In the genomic region with DNA sequence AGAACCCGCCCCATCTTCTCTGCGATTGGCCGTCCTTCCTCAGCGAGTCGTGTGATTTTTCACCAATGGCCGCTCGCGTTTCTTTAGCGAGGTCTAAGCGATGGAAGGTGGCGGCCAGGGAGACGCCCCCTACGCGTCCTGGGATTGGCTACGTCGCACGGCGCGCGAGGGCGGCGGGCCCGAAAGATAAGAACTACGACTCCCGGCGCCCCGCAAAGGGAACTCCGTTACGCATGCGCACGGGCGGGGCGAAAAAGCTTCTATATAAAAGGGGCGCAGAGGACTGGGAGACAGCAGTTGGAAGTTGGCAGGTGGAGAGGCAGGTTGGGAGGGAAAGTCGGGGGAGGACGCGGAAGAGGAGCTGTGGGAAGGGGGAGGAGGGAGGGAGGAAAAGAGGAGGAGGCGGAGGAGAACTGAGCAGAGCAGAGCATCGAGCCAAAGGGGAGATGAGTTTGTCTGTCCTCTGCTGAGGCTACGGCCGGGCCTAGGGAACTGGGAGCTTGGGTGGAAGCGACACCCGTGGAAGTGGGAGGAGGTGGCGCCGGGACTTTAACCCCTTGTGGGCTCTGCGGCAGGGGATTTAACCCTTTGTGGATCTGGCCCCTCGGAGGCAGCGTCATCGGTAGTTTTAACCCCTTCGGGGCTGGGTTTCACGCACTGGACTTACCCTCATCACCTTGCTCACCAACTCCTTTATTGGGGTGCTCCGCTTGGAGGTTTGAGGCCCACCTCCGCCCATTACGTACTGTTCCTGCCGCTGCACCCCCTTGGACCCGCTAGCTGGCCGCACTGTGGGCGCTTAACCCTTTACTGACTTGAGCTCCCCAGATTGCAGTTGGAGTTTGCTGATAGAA, we compare ENCODE assay signal across 1 cellular context.
A peak's percentile ranks its signal among the peaks of the same experiment; 100 is the strongest.
TF ChIP-seq lines count a peak whose summit lies in the region.

A gene with protein sequence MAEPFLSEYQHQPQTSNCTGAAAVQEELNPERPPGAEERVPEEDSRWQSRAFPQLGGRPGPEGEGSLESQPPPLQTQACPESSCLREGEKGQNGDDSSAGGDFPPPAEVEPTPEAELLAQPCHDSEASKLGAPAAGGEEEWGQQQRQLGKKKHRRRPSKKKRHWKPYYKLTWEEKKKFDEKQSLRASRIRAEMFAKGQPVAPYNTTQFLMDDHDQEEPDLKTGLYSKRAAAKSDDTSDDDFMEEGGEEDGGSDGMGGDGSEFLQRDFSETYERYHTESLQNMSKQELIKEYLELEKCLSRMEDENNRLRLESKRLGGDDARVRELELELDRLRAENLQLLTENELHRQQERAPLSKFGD (plus strand): TSS at position 293 of the 854 bp plus-strand sequence. CDS start 716 bp downstream, outside the sequence.

TF ChIP-seq in HepG2, 621 proteins besides CTCF, POLR2A, EP300 and RAD21 (continued from another document and continues in another):
- TF ChIP-seq, protein P1, sequence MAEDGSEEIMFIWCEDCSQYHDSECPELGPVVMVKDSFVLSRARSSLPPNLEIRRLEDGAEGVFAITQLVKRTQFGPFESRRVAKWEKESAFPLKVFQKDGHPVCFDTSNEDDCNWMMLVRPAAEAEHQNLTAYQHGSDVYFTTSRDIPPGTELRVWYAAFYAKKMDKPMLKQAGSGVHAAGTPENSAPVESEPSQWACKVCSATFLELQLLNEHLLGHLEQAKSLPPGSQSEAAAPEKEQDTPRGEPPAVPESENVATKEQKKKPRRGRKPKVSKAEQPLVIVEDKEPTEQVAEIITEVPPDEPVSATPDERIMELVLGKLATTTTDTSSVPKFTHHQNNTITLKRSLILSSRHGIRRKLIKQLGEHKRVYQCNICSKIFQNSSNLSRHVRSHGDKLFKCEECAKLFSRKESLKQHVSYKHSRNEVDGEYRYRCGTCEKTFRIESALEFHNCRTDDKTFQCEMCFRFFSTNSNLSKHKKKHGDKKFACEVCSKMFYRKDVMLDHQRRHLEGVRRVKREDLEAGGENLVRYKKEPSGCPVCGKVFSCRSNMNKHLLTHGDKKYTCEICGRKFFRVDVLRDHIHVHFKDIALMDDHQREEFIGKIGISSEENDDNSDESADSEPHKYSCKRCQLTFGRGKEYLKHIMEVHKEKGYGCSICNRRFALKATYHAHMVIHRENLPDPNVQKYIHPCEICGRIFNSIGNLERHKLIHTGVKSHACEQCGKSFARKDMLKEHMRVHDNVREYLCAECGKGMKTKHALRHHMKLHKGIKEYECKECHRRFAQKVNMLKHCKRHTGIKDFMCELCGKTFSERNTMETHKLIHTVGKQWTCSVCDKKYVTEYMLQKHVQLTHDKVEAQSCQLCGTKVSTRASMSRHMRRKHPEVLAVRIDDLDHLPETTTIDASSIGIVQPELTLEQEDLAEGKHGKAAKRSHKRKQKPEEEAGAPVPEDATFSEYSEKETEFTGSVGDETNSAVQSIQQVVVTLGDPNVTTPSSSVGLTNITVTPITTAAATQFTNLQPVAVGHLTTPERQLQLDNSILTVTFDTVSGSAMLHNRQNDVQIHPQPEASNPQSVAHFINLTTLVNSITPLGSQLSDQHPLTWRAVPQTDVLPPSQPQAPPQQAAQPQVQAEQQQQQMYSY (CRISPR knock-in tag; IDR thresholded peaks at IDR 0.05), result 0 out of 2 replicates have a peak, but pooled peaks have one; percentile 41
- TF ChIP-seq, protein P2, sequence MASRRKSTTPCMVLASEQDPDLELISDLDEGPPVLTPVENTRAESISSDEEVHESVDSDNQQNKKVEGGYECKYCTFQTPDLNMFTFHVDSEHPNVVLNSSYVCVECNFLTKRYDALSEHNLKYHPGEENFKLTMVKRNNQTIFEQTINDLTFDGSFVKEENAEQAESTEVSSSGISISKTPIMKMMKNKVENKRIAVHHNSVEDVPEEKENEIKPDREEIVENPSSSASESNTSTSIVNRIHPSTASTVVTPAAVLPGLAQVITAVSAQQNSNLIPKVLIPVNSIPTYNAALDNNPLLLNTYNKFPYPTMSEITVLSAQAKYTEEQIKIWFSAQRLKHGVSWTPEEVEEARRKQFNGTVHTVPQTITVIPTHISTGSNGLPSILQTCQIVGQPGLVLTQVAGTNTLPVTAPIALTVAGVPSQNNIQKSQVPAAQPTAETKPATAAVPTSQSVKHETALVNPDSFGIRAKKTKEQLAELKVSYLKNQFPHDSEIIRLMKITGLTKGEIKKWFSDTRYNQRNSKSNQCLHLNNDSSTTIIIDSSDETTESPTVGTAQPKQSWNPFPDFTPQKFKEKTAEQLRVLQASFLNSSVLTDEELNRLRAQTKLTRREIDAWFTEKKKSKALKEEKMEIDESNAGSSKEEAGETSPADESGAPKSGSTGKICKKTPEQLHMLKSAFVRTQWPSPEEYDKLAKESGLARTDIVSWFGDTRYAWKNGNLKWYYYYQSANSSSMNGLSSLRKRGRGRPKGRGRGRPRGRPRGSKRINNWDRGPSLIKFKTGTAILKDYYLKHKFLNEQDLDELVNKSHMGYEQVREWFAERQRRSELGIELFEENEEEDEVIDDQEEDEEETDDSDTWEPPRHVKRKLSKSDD (CRISPR knock-in tag; IDR thresholded peaks at IDR 0.05; ENCODE audit: low read depth), result peak; percentile 89
- TF ChIP-seq, protein P3, sequence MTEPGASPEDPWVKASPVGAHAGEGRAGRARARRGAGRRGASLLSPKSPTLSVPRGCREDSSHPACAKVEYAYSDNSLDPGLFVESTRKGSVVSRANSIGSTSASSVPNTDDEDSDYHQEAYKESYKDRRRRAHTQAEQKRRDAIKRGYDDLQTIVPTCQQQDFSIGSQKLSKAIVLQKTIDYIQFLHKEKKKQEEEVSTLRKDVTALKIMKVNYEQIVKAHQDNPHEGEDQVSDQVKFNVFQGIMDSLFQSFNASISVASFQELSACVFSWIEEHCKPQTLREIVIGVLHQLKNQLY (CRISPR knock-in tag; IDR thresholded peaks at IDR 0.05), result peak; percentile 67
- TF ChIP-seq, protein P4, sequence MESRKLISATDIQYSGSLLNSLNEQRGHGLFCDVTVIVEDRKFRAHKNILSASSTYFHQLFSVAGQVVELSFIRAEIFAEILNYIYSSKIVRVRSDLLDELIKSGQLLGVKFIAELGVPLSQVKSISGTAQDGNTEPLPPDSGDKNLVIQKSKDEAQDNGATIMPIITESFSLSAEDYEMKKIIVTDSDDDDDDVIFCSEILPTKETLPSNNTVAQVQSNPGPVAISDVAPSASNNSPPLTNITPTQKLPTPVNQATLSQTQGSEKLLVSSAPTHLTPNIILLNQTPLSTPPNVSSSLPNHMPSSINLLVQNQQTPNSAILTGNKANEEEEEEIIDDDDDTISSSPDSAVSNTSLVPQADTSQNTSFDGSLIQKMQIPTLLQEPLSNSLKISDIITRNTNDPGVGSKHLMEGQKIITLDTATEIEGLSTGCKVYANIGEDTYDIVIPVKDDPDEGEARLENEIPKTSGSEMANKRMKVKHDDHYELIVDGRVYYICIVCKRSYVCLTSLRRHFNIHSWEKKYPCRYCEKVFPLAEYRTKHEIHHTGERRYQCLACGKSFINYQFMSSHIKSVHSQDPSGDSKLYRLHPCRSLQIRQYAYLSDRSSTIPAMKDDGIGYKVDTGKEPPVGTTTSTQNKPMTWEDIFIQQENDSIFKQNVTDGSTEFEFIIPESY (CRISPR knock-in tag; IDR thresholded peaks at IDR 0.05), result 0 out of 2 replicates have a peak, but pooled peaks have one; percentile 26
- TF ChIP-seq TMF1 (CRISPR knock-in tag; IDR thresholded peaks at IDR 0.05; ENCODE audit: low read depth) (no peak; the same call in 1 of the 2 replicates), PHF21A (CRISPR knock-in tag; IDR thresholded peaks at IDR 0.05) (0 out of 2 replicates have a peak, but pooled peaks have one; percentile 8), ZMYM2 (CRISPR knock-in tag; IDR thresholded peaks at IDR 0.05) (no peak), CCDC6 (CRISPR knock-in tag; IDR thresholded peaks at IDR 0.05) (no peak; the same call in 1 of the 2 replicates), ZBTB42 (CRISPR knock-in tag; IDR thresholded peaks at IDR 0.05) (no peak), SMYD3 (CRISPR knock-in tag; IDR thresholded peaks at IDR 0.05) (no peak), HOXA3 (CRISPR knock-in tag; IDR thresholded peaks at IDR 0.05) (no peak; the same call in 1 of the 2 replicates), DMAP1 (CRISPR knock-in tag; IDR thresholded peaks at IDR 0.05) (no peak), CBX2 (IDR thresholded peaks at IDR 0.05; ENCODE audit: low read depth, low read length) (no peak), CBX2 (CRISPR knock-in tag; IDR thresholded peaks at IDR 0.05; ENCODE audit: low read depth) (peak; percentile 72; the same call in 1 of the 2 replicates), ATF1 (CRISPR knock-in tag; IDR thresholded peaks at IDR 0.05) (peak; percentile 78), RBAK (CRISPR knock-in tag; IDR thresholded peaks at IDR 0.05) (0 out of 2 replicates have a peak, but pooled peaks have one; percentile 62), NR1H2 (CRISPR knock-in tag; IDR thresholded peaks at IDR 0.05; ENCODE audit: borderline replicate concordance, low read depth) (peak; percentile 63; the same call in 1 of the 2 replicates), ZNF788 (CRISPR knock-in tag; IDR thresholded peaks at IDR 0.05; ENCODE audit: borderline replicate concordance) (no peak; the same call in 1 of the 2 replicates), PPARG (CRISPR knock-in tag; conservative IDR thresholded peaks at IDR 0.05) (no peak; the same call in none of the 2 replicates), ZBTB3 (CRISPR knock-in tag; IDR thresholded peaks at IDR 0.05; ENCODE audit: borderline replicate concordance, low read depth) (no peak), ZC3H4 (CRISPR knock-in tag; IDR thresholded peaks at IDR 0.05; ENCODE audit: borderline replicate concordance) (peak; percentile 72; the same call in 1 of the 2 replicates)
- TF ChIP-seq, protein P5, sequence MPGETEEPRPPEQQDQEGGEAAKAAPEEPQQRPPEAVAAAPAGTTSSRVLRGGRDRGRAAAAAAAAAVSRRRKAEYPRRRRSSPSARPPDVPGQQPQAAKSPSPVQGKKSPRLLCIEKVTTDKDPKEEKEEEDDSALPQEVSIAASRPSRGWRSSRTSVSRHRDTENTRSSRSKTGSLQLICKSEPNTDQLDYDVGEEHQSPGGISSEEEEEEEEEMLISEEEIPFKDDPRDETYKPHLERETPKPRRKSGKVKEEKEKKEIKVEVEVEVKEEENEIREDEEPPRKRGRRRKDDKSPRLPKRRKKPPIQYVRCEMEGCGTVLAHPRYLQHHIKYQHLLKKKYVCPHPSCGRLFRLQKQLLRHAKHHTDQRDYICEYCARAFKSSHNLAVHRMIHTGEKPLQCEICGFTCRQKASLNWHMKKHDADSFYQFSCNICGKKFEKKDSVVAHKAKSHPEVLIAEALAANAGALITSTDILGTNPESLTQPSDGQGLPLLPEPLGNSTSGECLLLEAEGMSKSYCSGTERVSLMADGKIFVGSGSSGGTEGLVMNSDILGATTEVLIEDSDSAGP (CRISPR knock-in tag; IDR thresholded peaks at IDR 0.05; ENCODE audit: borderline replicate concordance), result peak; percentile 58
- TF ChIP-seq, protein P6, sequence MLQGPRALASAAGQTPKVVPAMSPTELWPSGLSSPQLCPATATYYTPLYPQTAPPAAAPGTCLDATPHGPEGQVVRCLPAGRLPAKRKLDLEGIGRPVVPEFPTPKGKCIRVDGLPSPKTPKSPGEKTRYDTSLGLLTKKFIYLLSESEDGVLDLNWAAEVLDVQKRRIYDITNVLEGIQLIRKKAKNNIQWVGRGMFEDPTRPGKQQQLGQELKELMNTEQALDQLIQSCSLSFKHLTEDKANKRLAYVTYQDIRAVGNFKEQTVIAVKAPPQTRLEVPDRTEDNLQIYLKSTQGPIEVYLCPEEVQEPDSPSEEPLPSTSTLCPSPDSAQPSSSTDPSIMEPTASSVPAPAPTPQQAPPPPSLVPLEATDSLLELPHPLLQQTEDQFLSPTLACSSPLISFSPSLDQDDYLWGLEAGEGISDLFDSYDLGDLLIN (CRISPR knock-in tag; IDR thresholded peaks at IDR 0.05; ENCODE audit: borderline replicate concordance), result no peak
- TF ChIP-seq, protein P7, sequence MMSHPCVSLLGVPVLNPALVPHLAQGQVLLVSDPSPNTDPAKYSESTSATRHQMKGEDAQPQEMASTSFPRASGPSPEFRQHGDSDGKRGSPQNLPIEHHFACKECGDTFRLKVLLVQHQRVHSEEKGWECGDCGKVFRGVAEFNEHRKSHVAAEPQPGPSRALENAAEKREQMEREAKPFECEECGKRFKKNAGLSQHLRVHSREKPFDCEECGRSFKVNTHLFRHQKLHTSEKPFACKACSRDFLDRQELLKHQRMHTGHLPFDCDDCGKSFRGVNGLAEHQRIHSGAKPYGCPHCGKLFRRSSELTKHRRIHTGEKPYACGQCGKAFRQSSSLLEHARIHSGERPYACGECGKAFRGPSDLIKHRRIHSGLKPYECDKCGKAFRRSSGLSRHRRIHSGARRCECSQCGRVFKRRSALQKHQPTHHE (CRISPR knock-in tag; IDR thresholded peaks at IDR 0.05; ENCODE audit: borderline replicate concordance), result peak; percentile 95
- TF ChIP-seq, protein P8, sequence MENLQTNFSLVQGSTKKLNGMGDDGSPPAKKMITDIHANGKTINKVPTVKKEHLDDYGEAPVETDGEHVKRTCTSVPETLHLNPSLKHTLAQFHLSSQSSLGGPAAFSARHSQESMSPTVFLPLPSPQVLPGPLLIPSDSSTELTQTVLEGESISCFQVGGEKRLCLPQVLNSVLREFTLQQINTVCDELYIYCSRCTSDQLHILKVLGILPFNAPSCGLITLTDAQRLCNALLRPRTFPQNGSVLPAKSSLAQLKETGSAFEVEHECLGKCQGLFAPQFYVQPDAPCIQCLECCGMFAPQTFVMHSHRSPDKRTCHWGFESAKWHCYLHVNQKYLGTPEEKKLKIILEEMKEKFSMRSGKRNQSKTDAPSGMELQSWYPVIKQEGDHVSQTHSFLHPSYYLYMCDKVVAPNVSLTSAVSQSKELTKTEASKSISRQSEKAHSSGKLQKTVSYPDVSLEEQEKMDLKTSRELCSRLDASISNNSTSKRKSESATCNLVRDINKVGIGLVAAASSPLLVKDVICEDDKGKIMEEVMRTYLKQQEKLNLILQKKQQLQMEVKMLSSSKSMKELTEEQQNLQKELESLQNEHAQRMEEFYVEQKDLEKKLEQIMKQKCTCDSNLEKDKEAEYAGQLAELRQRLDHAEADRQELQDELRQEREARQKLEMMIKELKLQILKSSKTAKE (CRISPR knock-in tag; IDR thresholded peaks at IDR 0.05; ENCODE audit: borderline replicate concordance), result peak; percentile 36; the same call in 1 of the 2 replicates
- TF ChIP-seq, protein P9, sequence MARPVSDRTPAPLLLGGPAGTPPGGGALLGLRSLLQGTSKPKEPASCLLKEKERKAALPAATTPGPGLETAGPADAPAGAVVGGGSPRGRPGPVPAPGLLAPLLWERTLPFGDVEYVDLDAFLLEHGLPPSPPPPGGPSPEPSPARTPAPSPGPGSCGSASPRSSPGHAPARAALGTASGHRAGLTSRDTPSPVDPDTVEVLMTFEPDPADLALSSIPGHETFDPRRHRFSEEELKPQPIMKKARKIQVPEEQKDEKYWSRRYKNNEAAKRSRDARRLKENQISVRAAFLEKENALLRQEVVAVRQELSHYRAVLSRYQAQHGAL (CRISPR knock-in tag; IDR thresholded peaks at IDR 0.05; ENCODE audit: not compliant biosample characterization), result no peak
- TF ChIP-seq, protein P10, sequence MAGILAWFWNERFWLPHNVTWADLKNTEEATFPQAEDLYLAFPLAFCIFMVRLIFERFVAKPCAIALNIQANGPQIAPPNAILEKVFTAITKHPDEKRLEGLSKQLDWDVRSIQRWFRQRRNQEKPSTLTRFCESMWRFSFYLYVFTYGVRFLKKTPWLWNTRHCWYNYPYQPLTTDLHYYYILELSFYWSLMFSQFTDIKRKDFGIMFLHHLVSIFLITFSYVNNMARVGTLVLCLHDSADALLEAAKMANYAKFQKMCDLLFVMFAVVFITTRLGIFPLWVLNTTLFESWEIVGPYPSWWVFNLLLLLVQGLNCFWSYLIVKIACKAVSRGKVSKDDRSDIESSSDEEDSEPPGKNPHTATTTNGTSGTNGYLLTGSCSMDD (CRISPR knock-in tag; IDR thresholded peaks at IDR 0.05), result no peak
